In genomic region chr20:64041040-64041780, GRCh38 we compare ENCODE assay signal across 10 cellular contexts. TPM values are rescaled to one million over a fixed set of nuclear protein-coding genes. Genes with fewer than 3 reads are reported as not detected.
DNase-seq lines count a peak whose midpoint lies in the region; ATAC-seq, FAIRE-seq and TF ChIP-seq lines count a peak whose summit lies in the region.
"Had no signal": no experiment of that assay in that cellular context is flagged by ENCODE, and none has a peak within 500 bp of the region (broad histone marks: within the 10 kb centered on the region; RNA-seq: fewer than 3 reads in every experiment).

No MANE protein-coding gene starts in this region.

- H3K4me3 ChIP-seq in HepG2 (replicated peaks in 1 of 3; ENCODE audit: insufficient read depth in 1 of 3, low read depth in 2 of 3, low read length in 3 of 3) (peak overlapping the region; percentile 70 to 89 (median 89)), right lobe of liver (no peak overlapping the region), PC-3 (ENCODE audit: low read length) (no peak overlapping the region), esophagus muscularis mucosa (peak overlapping the region; percentile 43 to 56 (median 47)), uterus (no peak overlapping the region)

- H2AFZ ChIP-seq in HepG2 (ENCODE audit: low read length) (no peak overlapping the region), PC-3 (ENCODE audit: low read length) (no peak overlapping the region)

- 8% methylated on average over 12 of the region's 15 CpGs for WGBS in HepG2 (ENCODE audit: low lambda C conversion rate)
- WGBS in right lobe of liver (ENCODE audit: insufficient coverage, low coverage, low lambda C conversion rate, missing lambda C conversion rate): no CpG with 5 or more reads among the region's 15 CpGs
- WGBS in esophagus muscularis mucosa: 58% methylated on average over 3 of the region's 15 CpGs

- POLR2A ChIA-PET in HepG2 (lab: Yijun Ruan, JAX) (interaction anchor here (3.6 to 10.1 kb wide), 4 partner anchors 12 to 61 kb away, joined by 32 to 252 read pairs (median 40); partner anchors contain the start of genes PRPF6, SAMD10, SOX18 and TCEA2), PC-3 (lab: Charles Lee; ENCODE audit: unreplicated experiment) (no interaction called here)

- no peaks in the 10 kb centered on the region for H3K9me2 ChIP-seq in PC-3 (replicated peaks; ENCODE audit: low read length)

- TF ChIP-seq EP300 in HepG2 (IDR thresholded peaks at IDR 0.05; ENCODE audit: low read depth in 2 of 2, low read length in 2 of 2) (no peak; a peak in 1 of 4 replicates), HepG2 (CRISPR knock-in tag; IDR thresholded peaks at IDR 0.05; ENCODE audit: borderline replicate concordance) (peak; percentile 68), esophagus muscularis mucosa (IDR thresholded peaks at IDR 0.05) (no peak)

- H3K4me2 ChIP-seq in HepG2 (ENCODE audit: low read depth, low read length) (peak overlapping the region; percentile 94), PC-3 (ENCODE audit: low read length) (peak overlapping the region; percentile 88; the same call in 1 of the 2 replicates)

- peak; percentile 79 for FAIRE-seq in HepG2 (lab: Jason Lieb, UNC)
- FAIRE-seq: keratinocyte had no signal

- peak overlapping the region; percentile 45 for H3K27ac ChIP-seq in HepG2 (ENCODE audit: extremely low read length, insufficient read depth, low read length)
- no peak overlapping the region for H3K27ac ChIP-seq in right lobe of liver
- no peak overlapping the region for H3K27ac ChIP-seq in PC-3 (ENCODE audit: low read length)
- peak overlapping the region in 3 of 4 donors; percentile 65 to 75 (median 71) for H3K27ac ChIP-seq in esophagus muscularis mucosa (replicated peaks in 1 of 4)
- H3K27ac ChIP-seq in uterus: peak overlapping the region; percentile 35 to 61

- no peaks in the 10 kb centered on the region for H3K36me3 ChIP-seq in HepG2 (replicated peaks in 1 of 2; ENCODE audit: control insufficient read depth in 1 of 2, insufficient read depth in 2 of 2, low read length in 2 of 2)
- no peaks in the 10 kb centered on the region for H3K36me3 ChIP-seq in right lobe of liver
- no peaks in the 10 kb centered on the region for H3K36me3 ChIP-seq in PC-3 (ENCODE audit: low read depth, low read length)
- H3K36me3 ChIP-seq in esophagus muscularis mucosa: peaks cover 0 to under 1% (median 0%) of the 10 kb centered on the region in 4 donors
- H3K36me3 ChIP-seq in uterus: no peaks in the 10 kb centered on the region

- H3K27me3 ChIP-seq in HepG2 (ENCODE audit: control insufficient read depth in 1 of 2, insufficient read depth in 2 of 2, low read length in 2 of 2): no peaks in the 10 kb centered on the region
- peaks cover 0 to 11% of the 10 kb centered on the region in 2 donors for H3K27me3 ChIP-seq in right lobe of liver
- H3K27me3 ChIP-seq in PC-3 (ENCODE audit: low read length): no peaks in the 10 kb centered on the region
- peaks cover 3 to 99% (median 61%) of the 10 kb centered on the region in 4 donors for H3K27me3 ChIP-seq in esophagus muscularis mucosa
- peaks cover 0 to 42% of the 10 kb centered on the region in 2 donors for H3K27me3 ChIP-seq in uterus

- peak; percentile 37; the same call in 1 of the 2 replicates for TF ChIP-seq RAD21 in HepG2 (CRISPR knock-in tag; IDR thresholded peaks at IDR 0.05)

- H3F3A ChIP-seq in PC-3 (ENCODE audit: low read length, unreplicated experiment): peaks cover 5% of the 10 kb centered on the region

- in situ Hi-C loops in HepG2 (cut with HindIII; ENCODE audit: extremely low pct_ligation_motif_present, low pct_unique_long_range_greater_than_20kb): no loop called here
- in situ Hi-C loops in GM13977 (cut with MboI; ENCODE audit: low pct_unique_long_range_greater_than_20kb, low sequenced_read_pairs, unreplicated experiment): no loop called here

- TF ChIP-seq CTCF in HepG2 (CRISPR knock-in tag; IDR thresholded peaks at IDR 0.05) (no peak), right lobe of liver (IDR thresholded peaks at IDR 0.05) (no peak), PC-3 (conservative IDR thresholded peaks at IDR 0.05; ENCODE audit: low read depth, low read length) (no peak), esophagus muscularis mucosa (IDR thresholded peaks at IDR 0.05) (no peak), uterus (IDR thresholded peaks at IDR 0.05) (no peak), GM13977 (IDR thresholded peaks at IDR 0.05; ENCODE audit: extremely low read depth, insufficient read depth, missing control alignments) (no peak)

- H4K20me1 ChIP-seq in HepG2 (ENCODE audit: insufficient read depth, low read length) (no peaks in the 10 kb centered on the region), PC-3 (ENCODE audit: low read length) (no peaks in the 10 kb centered on the region)

- H3K79me2 ChIP-seq in HepG2 (ENCODE audit: insufficient read depth, low read length) (peaks cover 16% of the 10 kb centered on the region), PC-3 (ENCODE audit: low read length) (no peaks in the 10 kb centered on the region)

- CTCF ChIA-PET in HepG2 (lab: Yijun Ruan, JAX; ENCODE audit: low intra/inter-chr PET ratio, low total read pairs) (no interaction called here), PC-3 (lab: Charles Lee) (no interaction called here)

- H3K4me1 ChIP-seq in HepG2 (ENCODE audit: insufficient read depth, low read length) (peaks cover 77% of the 10 kb centered on the region), right lobe of liver (peaks cover 0 to 7% (median 0%) of the 10 kb centered on the region in 4 donors), PC-3 (ENCODE audit: insufficient read depth, low read length) (peaks cover 25% of the 10 kb centered on the region), esophagus muscularis mucosa (peaks cover 37 to 60% (median 53%) of the 10 kb centered on the region in 4 donors), uterus (peaks cover 0 to 22% of the 10 kb centered on the region in 2 donors)

- ATAC-seq in HepG2: peak; percentile 35
- no peak for ATAC-seq in right lobe of liver
- no peak for ATAC-seq in PC-3
- no peak for ATAC-seq in GM21619 (IDR thresholded peaks at IDR 0.05; ENCODE audit: unreplicated experiment)

- H3K9me3 ChIP-seq in HepG2 (ENCODE audit: low read length) (no peaks in the 10 kb centered on the region), right lobe of liver (no peaks in the 10 kb centered on the region), PC-3 (ENCODE audit: low read length) (no peaks in the 10 kb centered on the region), esophagus muscularis mucosa (no peaks in the 10 kb centered on the region), uterus (no peaks in the 10 kb centered on the region)

- BruUV-seq in HepG2 (replicated peaks; lab: Mats Ljungman, UMichigan): no TSS peak
- no TSS peak for BruUV-seq in PC-3 (replicated peaks; lab: Mats Ljungman, UMichigan)

- TF ChIP-seq POLR2A in HepG2 (IDR thresholded peaks at IDR 0.05; ENCODE audit: insufficient read depth in 1 of 2, low read depth in 2 of 2, low read length in 2 of 2) (no peak; a peak in 2 of 4 replicates), right lobe of liver (IDR thresholded peaks at IDR 0.05) (no peak), esophagus muscularis mucosa (IDR thresholded peaks at IDR 0.05; ENCODE audit: low read depth) (no peak), uterus (IDR thresholded peaks at IDR 0.05) (no peak)

- intact Hi-C loops in HepG2 (cut with micrococcal nuclease; ENCODE audit: unreplicated experiment) (no loop called here), right lobe of liver (cut with DNase I) (no loop called here), PC-3 (cut with micrococcal nuclease) (no loop called here), esophagus muscularis mucosa (cut with DNase I) (no loop called here), uterus (cut with DNase I; ENCODE audit: low total_unique reads) (no loop called here)

- DNase-seq in HepG2 (ENCODE audit: low spot score) (peak; percentile 67), right lobe of liver (no peak), PC-3 (no peak), esophagus muscularis mucosa (ENCODE audit: extremely low spot score) (no peak), uterus (no peak), NCI-H2107 (lab: John Stamatoyannopoulos, UW) (no peak), GM13977 (ENCODE audit: low spot score) (no peak)
- DNase-seq: amniotic stem cell had no signal

- H3K9ac ChIP-seq in HepG2 (ENCODE audit: insufficient read depth, low read depth, low read length) (peak overlapping the region; percentile 86), PC-3 (ENCODE audit: low read length) (no peak overlapping the region)

RNA-seq across cellular contexts. Expression of gene C20orf204, which starts 5.2 kb away (rescaled TPM):
- total RNA-seq in HepG2 (2016; rRNA removed; fragmentation: Illumina TruSeq; extraction: Trizol) (36.8 and 80.0 TPM in 2 replicates), right lobe of liver (1 to 10 TPM in 1 of 6 experiments, under 1 TPM in 4, not detected in 1; 0.29 to 1.1 (median 0.44) TPM), PC-3 (2014; rRNA removed) (2.1 and 3.4 TPM in 2 replicates), esophagus muscularis mucosa (1 to 10 TPM in 1 of 4 donors, under 1 TPM in 3; 0.17 to 1.6 (median 0.32) TPM), uterus (1 to 10 TPM in 2 of 4 donors, under 1 TPM in 1, not detected in 1; 0.26 to 2.9 (median 1.9) TPM)
- total RNA-seq in HepG2 (2016; cell fraction: cytosol; rRNA removed; fragmentation: Illumina TruSeq; extraction: Trizol; ENCODE audit: low read depth): 48.6 and 61.3 TPM in 2 replicates
- total RNA-seq in HepG2 (2016; cell fraction: insoluble cytoplasmic fraction; rRNA removed; fragmentation: Illumina TruSeq; extraction: Trizol): 39.0 and 80.0 TPM in 2 replicates
- total RNA-seq in HepG2 (2016; cell fraction: membrane; rRNA removed; fragmentation: Illumina TruSeq; extraction: Trizol): 57.5 and 77.5 TPM in 2 replicates
- 68.2 and 72.7 TPM in 2 replicates for total RNA-seq in HepG2 (2016; cell fraction: nucleus; rRNA removed; fragmentation: Illumina TruSeq; extraction: Trizol)
- polyA plus RNA-seq in HepG2 (2011; rRNA removed): 22.1 and 27.2 TPM in 2 replicates
- 22.8 and 58.2 TPM in 2 replicates for polyA plus RNA-seq in HepG2 (2011; cell fraction: cytosol; rRNA removed)
- 143 and 193 TPM in 2 replicates for polyA plus RNA-seq in HepG2 (2011; cell fraction: nucleus; rRNA removed)
- 13.4 and 16.2 TPM in 2 replicates for polyA plus RNA-seq in HepG2 (2012)
- 59.0 and 74.0 TPM in 2 replicates for polyA plus RNA-seq in HepG2 (2016; cell fraction: cytosol; fragmentation: Illumina TruSeq; extraction: Trizol; ENCODE audit: low read depth)
- 48.7 and 49.5 TPM in 2 replicates for polyA plus RNA-seq in HepG2 (2016; cell fraction: insoluble cytoplasmic fraction; fragmentation: Illumina TruSeq; extraction: Trizol; ENCODE audit: low read depth)
- 58.9 and 64.4 TPM in 2 replicates for polyA plus RNA-seq in HepG2 (2016; cell fraction: membrane; fragmentation: Illumina TruSeq; extraction: Trizol; ENCODE audit: low read depth)
- polyA plus RNA-seq in HepG2 (2016; cell fraction: nucleus; fragmentation: Illumina TruSeq; extraction: Trizol; ENCODE audit: insufficient read depth, low read depth): 152 and 164 TPM in 2 replicates
- 1.8 and 19.7 TPM in 2 replicates for polyA minus RNA-seq in HepG2 (2011; rRNA and poly(A)+ RNA removed; ENCODE audit: low replicate concordance)
- polyA minus RNA-seq in HepG2 (2011; cell fraction: cytosol; rRNA and poly(A)+ RNA removed): 15.0 and 21.9 TPM in 2 replicates
- polyA minus RNA-seq in HepG2 (2011; cell fraction: nucleus; rRNA and poly(A)+ RNA removed): 21.8 and 31.2 TPM in 2 replicates

RNA-seq across cellular contexts. Expression of gene SOX18, which starts 8.2 kb away (rescaled TPM):
- total RNA-seq in HepG2 (2016; rRNA removed; fragmentation: Illumina TruSeq; extraction: Trizol): 1.3 and 1.9 TPM in 2 replicates
- total RNA-seq in HepG2 (2016; cell fraction: cytosol; rRNA removed; fragmentation: Illumina TruSeq; extraction: Trizol; ENCODE audit: low read depth): 1.1 and 1.6 TPM in 2 replicates
- 0.94 and 1.8 TPM in 2 replicates for total RNA-seq in HepG2 (2016; cell fraction: insoluble cytoplasmic fraction; rRNA removed; fragmentation: Illumina TruSeq; extraction: Trizol)
- 2.7 and 3.0 TPM in 2 replicates for total RNA-seq in HepG2 (2016; cell fraction: membrane; rRNA removed; fragmentation: Illumina TruSeq; extraction: Trizol)
- 1.4 and 2.1 TPM in 2 replicates for total RNA-seq in HepG2 (2016; cell fraction: nucleus; rRNA removed; fragmentation: Illumina TruSeq; extraction: Trizol)
- polyA plus RNA-seq in HepG2 (2011; rRNA removed): 1.6 and 2.0 TPM in 2 replicates
- polyA plus RNA-seq in HepG2 (2011; cell fraction: cytosol; rRNA removed): 1.1 and 2.3 TPM in 2 replicates
- 8.4 and 10.3 TPM in 2 replicates for polyA plus RNA-seq in HepG2 (2011; cell fraction: nucleus; rRNA removed)
- 2.4 and 3.1 TPM in 2 replicates for polyA plus RNA-seq in HepG2 (2012)
- 1.8 and 1.9 TPM in 2 replicates for polyA plus RNA-seq in HepG2 (2016; cell fraction: cytosol; fragmentation: Illumina TruSeq; extraction: Trizol; ENCODE audit: low read depth)
- 7.2 and 8.4 TPM in 2 replicates for polyA plus RNA-seq in HepG2 (2016; cell fraction: insoluble cytoplasmic fraction; fragmentation: Illumina TruSeq; extraction: Trizol; ENCODE audit: low read depth)
- 3.3 and 4.0 TPM in 2 replicates for polyA plus RNA-seq in HepG2 (2016; cell fraction: membrane; fragmentation: Illumina TruSeq; extraction: Trizol; ENCODE audit: low read depth)
- polyA plus RNA-seq in HepG2 (2016; cell fraction: nucleus; fragmentation: Illumina TruSeq; extraction: Trizol; ENCODE audit: insufficient read depth, low read depth): 9.0 and 10.0 TPM in 2 replicates
- polyA minus RNA-seq in HepG2 (2011; rRNA and poly(A)+ RNA removed; ENCODE audit: low replicate concordance): 0.28 and 1.8 TPM in 2 replicates
- polyA minus RNA-seq in HepG2 (2011; cell fraction: cytosol; rRNA and poly(A)+ RNA removed): 1.9 and 4.0 TPM in 2 replicates
- polyA minus RNA-seq in HepG2 (2011; cell fraction: nucleus; rRNA and poly(A)+ RNA removed): 0.77 and 0.87 TPM in 2 replicates
- total RNA-seq in right lobe of liver: 1 to 10 TPM; 4.1 to 7.8 (median 5.6) TPM
- total RNA-seq in PC-3 (2014; rRNA removed): 1.1 and 1.5 TPM in 2 replicates
- 10 to 100 TPM in 2 of 4 donors, 1 to 10 TPM in 2; 5.6 to 19.0 (median 12.8) TPM for total RNA-seq in esophagus muscularis mucosa
- 100 to 1,000 TPM in 1 of 4 donors, 10 to 100 TPM in 2, 1 to 10 TPM in 1; 6.7 to 116 (median 19.1) TPM for total RNA-seq in uterus
- polyA plus RNA-seq: keratinocyte had no signal

RNA-seq across cellular contexts. Expression of gene TCEA2, which starts 21.8 kb away (rescaled TPM):
- total RNA-seq in HepG2 (2016; rRNA removed; fragmentation: Illumina TruSeq; extraction: Trizol) (25.9 and 33.7 TPM in 2 replicates), right lobe of liver (10 to 100 TPM; 14.8 to 45.6 (median 28.6) TPM), PC-3 (2014; rRNA removed) (19.1 and 23.4 TPM in 2 replicates), esophagus muscularis mucosa (10 to 100 TPM; 22.8 to 59.0 (median 43.6) TPM), uterus (10 to 100 TPM; 21.5 to 75.4 (median 27.2) TPM)
- total RNA-seq in HepG2 (2016; cell fraction: cytosol; rRNA removed; fragmentation: Illumina TruSeq; extraction: Trizol; ENCODE audit: low read depth): 58.0 and 75.2 TPM in 2 replicates
- total RNA-seq in HepG2 (2016; cell fraction: insoluble cytoplasmic fraction; rRNA removed; fragmentation: Illumina TruSeq; extraction: Trizol): 25.2 and 31.6 TPM in 2 replicates
- total RNA-seq in HepG2 (2016; cell fraction: membrane; rRNA removed; fragmentation: Illumina TruSeq; extraction: Trizol): 54.3 and 70.5 TPM in 2 replicates
- 19.6 and 25.2 TPM in 2 replicates for total RNA-seq in HepG2 (2016; cell fraction: nucleus; rRNA removed; fragmentation: Illumina TruSeq; extraction: Trizol)
- 28.1 and 36.8 TPM in 2 replicates for polyA plus RNA-seq in HepG2 (2011; rRNA removed)
- polyA plus RNA-seq in HepG2 (2011; cell fraction: cytosol; rRNA removed): 22.9 and 25.9 TPM in 2 replicates
- polyA plus RNA-seq in HepG2 (2011; cell fraction: nucleus; rRNA removed): 101 and 106 TPM in 2 replicates
- 70.9 and 75.4 TPM in 2 replicates for polyA plus RNA-seq in HepG2 (2012)
- 308 and 317 TPM in 2 replicates for polyA plus RNA-seq in HepG2 (2016; cell fraction: cytosol; fragmentation: Illumina TruSeq; extraction: Trizol; ENCODE audit: low read depth)
- polyA plus RNA-seq in HepG2 (2016; cell fraction: insoluble cytoplasmic fraction; fragmentation: Illumina TruSeq; extraction: Trizol; ENCODE audit: low read depth): 54.5 and 74.5 TPM in 2 replicates
- polyA plus RNA-seq in HepG2 (2016; cell fraction: membrane; fragmentation: Illumina TruSeq; extraction: Trizol; ENCODE audit: low read depth): 232 and 236 TPM in 2 replicates
- polyA plus RNA-seq in HepG2 (2016; cell fraction: nucleus; fragmentation: Illumina TruSeq; extraction: Trizol; ENCODE audit: insufficient read depth, low read depth): 80.5 and 83.8 TPM in 2 replicates
- 42.1 and 65.5 TPM in 2 replicates for polyA minus RNA-seq in HepG2 (2011; rRNA and poly(A)+ RNA removed; ENCODE audit: low replicate concordance)
- polyA minus RNA-seq in HepG2 (2011; cell fraction: cytosol; rRNA and poly(A)+ RNA removed): 21.6 and 27.5 TPM in 2 replicates
- 32.7 and 36.6 TPM in 2 replicates for polyA minus RNA-seq in HepG2 (2011; cell fraction: nucleus; rRNA and poly(A)+ RNA removed)

RNA-seq across cellular contexts. Expression of gene RGS19, which starts 38.1 kb away (rescaled TPM):
- 10.2 and 10.7 TPM in 2 replicates for total RNA-seq in HepG2 (2016; rRNA removed; fragmentation: Illumina TruSeq; extraction: Trizol)
- total RNA-seq in HepG2 (2016; cell fraction: cytosol; rRNA removed; fragmentation: Illumina TruSeq; extraction: Trizol; ENCODE audit: low read depth): 8.3 and 13.6 TPM in 2 replicates
- 9.9 and 10.3 TPM in 2 replicates for total RNA-seq in HepG2 (2016; cell fraction: insoluble cytoplasmic fraction; rRNA removed; fragmentation: Illumina TruSeq; extraction: Trizol)
- total RNA-seq in HepG2 (2016; cell fraction: membrane; rRNA removed; fragmentation: Illumina TruSeq; extraction: Trizol): 24.1 and 24.7 TPM in 2 replicates
- total RNA-seq in HepG2 (2016; cell fraction: nucleus; rRNA removed; fragmentation: Illumina TruSeq; extraction: Trizol): 7.0 and 7.6 TPM in 2 replicates
- 11.9 and 14.7 TPM in 2 replicates for polyA plus RNA-seq in HepG2 (2011; rRNA removed)
- polyA plus RNA-seq in HepG2 (2011; cell fraction: cytosol; rRNA removed): 11.7 and 19.3 TPM in 2 replicates
- polyA plus RNA-seq in HepG2 (2011; cell fraction: nucleus; rRNA removed): 12.6 and 13.6 TPM in 2 replicates
- polyA plus RNA-seq in HepG2 (2012): 4.4 and 6.8 TPM in 2 replicates
- polyA plus RNA-seq in HepG2 (2016; cell fraction: cytosol; fragmentation: Illumina TruSeq; extraction: Trizol; ENCODE audit: low read depth): 18.0 and 22.1 TPM in 2 replicates
- polyA plus RNA-seq in HepG2 (2016; cell fraction: insoluble cytoplasmic fraction; fragmentation: Illumina TruSeq; extraction: Trizol; ENCODE audit: low read depth): 14.2 and 16.6 TPM in 2 replicates
- polyA plus RNA-seq in HepG2 (2016; cell fraction: membrane; fragmentation: Illumina TruSeq; extraction: Trizol; ENCODE audit: low read depth): 25.0 and 29.7 TPM in 2 replicates
- 9.7 and 10.6 TPM in 2 replicates for polyA plus RNA-seq in HepG2 (2016; cell fraction: nucleus; fragmentation: Illumina TruSeq; extraction: Trizol; ENCODE audit: insufficient read depth, low read depth)
- 15.8 and 18.5 TPM in 2 replicates for polyA minus RNA-seq in HepG2 (2011; rRNA and poly(A)+ RNA removed; ENCODE audit: low replicate concordance)
- 8.1 and 9.1 TPM in 2 replicates for polyA minus RNA-seq in HepG2 (2011; cell fraction: cytosol; rRNA and poly(A)+ RNA removed)
- polyA minus RNA-seq in HepG2 (2011; cell fraction: nucleus; rRNA and poly(A)+ RNA removed): 4.5 and 5.5 TPM in 2 replicates
- total RNA-seq in right lobe of liver: 10 to 100 TPM in 2 of 6 experiments, 1 to 10 TPM in 4; 2.6 to 10.9 (median 5.7) TPM
- 43.2 and 54.3 TPM in 2 replicates for total RNA-seq in PC-3 (2014; rRNA removed)
- total RNA-seq in esophagus muscularis mucosa: 10 to 100 TPM; 11.4 to 17.7 (median 12.7) TPM
- total RNA-seq in uterus: 10 to 100 TPM in 1 of 4 donors, 1 to 10 TPM in 3; 4.6 to 38.8 (median 6.7) TPM

RNA-seq across cellular contexts. Expression of gene OPRL1, which starts 38.7 kb away (rescaled TPM):
- total RNA-seq in HepG2 (2016; rRNA removed; fragmentation: Illumina TruSeq; extraction: Trizol) (0.27 and 0.35 TPM in 2 replicates), right lobe of liver (under 1 TPM in 5 of 6 experiments, not detected in 1; 0.13 to 0.32 (median 0.25) TPM), PC-3 (2014; rRNA removed) (5.6 and 7.4 TPM in 2 replicates), esophagus muscularis mucosa (1 to 10 TPM in 1 of 4 donors, under 1 TPM in 3; 0.42 to 1.4 (median 0.87) TPM), uterus (1 to 10 TPM in 1 of 4 donors, under 1 TPM in 2, not detected in 1; 0.51 to 1.9 (median 0.64) TPM)
- not detected in 2 replicates for total RNA-seq in HepG2 (2016; cell fraction: cytosol; rRNA removed; fragmentation: Illumina TruSeq; extraction: Trizol; ENCODE audit: low read depth)
- 0.16 and 0.56 TPM in 2 replicates for total RNA-seq in HepG2 (2016; cell fraction: insoluble cytoplasmic fraction; rRNA removed; fragmentation: Illumina TruSeq; extraction: Trizol)
- 0.12 and 0.14 TPM in 2 replicates for total RNA-seq in HepG2 (2016; cell fraction: membrane; rRNA removed; fragmentation: Illumina TruSeq; extraction: Trizol)
- total RNA-seq in HepG2 (2016; cell fraction: nucleus; rRNA removed; fragmentation: Illumina TruSeq; extraction: Trizol): 0.25 and 0.28 TPM in 2 replicates
- 0.71 and 0.77 TPM in 2 replicates for polyA plus RNA-seq in HepG2 (2011; rRNA removed)
- polyA plus RNA-seq in HepG2 (2011; cell fraction: cytosol; rRNA removed): 0.37 and 0.86 TPM in 2 replicates
- 0.99 and 1.1 TPM in 2 replicates for polyA plus RNA-seq in HepG2 (2011; cell fraction: nucleus; rRNA removed)
- polyA plus RNA-seq in HepG2 (2012): 0.28 and 0.56 TPM in 2 replicates
- polyA plus RNA-seq in HepG2 (2016; cell fraction: cytosol; fragmentation: Illumina TruSeq; extraction: Trizol; ENCODE audit: low read depth): not detected in 2 replicates
- 0.32 and 0.40 TPM in 2 replicates for polyA plus RNA-seq in HepG2 (2016; cell fraction: insoluble cytoplasmic fraction; fragmentation: Illumina TruSeq; extraction: Trizol; ENCODE audit: low read depth)
- 0.08 TPM in 1 of 2 replicates, not detected in the other for polyA plus RNA-seq in HepG2 (2016; cell fraction: membrane; fragmentation: Illumina TruSeq; extraction: Trizol; ENCODE audit: low read depth)
- polyA plus RNA-seq in HepG2 (2016; cell fraction: nucleus; fragmentation: Illumina TruSeq; extraction: Trizol; ENCODE audit: insufficient read depth, low read depth): 0.33 and 0.61 TPM in 2 replicates
- 0.14 and 3.0 TPM in 2 replicates for polyA minus RNA-seq in HepG2 (2011; rRNA and poly(A)+ RNA removed; ENCODE audit: low replicate concordance)
- 0.59 and 0.62 TPM in 2 replicates for polyA minus RNA-seq in HepG2 (2011; cell fraction: cytosol; rRNA and poly(A)+ RNA removed)
- 0.13 and 0.25 TPM in 2 replicates for polyA minus RNA-seq in HepG2 (2011; cell fraction: nucleus; rRNA and poly(A)+ RNA removed)

Comparison
In these comparisons a context has a peak if more than half of its experiments do, and no peak if none do; other contexts are left out.
1. H3K27ac ChIP-seq: peak in HepG2 (single experiment), esophagus muscularis mucosa (3 of 4) and uterus (2 of 2); none in right lobe of liver (0 of 3) and PC-3 (single experiment).
2. H3K4me3 ChIP-seq: peak in HepG2 (3 of 3) and esophagus muscularis mucosa (4 of 4); none in right lobe of liver (0 of 3), PC-3 (single experiment) and uterus (0 of 2).